ENCODE assay signal across 13 cellular contexts in the genomic region with DNA sequence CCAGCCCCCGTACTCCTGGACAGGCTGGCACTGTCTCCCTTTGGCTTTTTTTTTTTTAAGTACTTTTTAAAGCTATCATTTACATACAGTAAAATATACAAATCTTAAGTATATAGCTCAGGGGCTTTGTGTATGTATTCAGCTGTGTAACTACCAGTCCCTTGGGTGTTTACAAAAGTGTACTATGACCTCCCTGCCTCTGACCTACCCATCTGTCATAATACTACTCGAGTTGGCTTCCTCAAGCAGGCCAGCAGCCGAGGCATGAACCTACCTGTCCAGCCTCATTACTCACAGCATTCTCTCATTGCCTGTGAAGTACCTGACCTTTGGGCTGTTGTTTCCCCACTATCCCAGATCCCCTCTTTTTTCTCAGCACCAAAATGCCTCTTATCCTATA. TPM values are rescaled to one million over a fixed set of nuclear protein-coding genes. Genes with fewer than 3 reads are reported as not detected.
DNase-seq lines count a peak whose midpoint lies in the region; ATAC-seq and TF ChIP-seq lines count a peak whose summit lies in the region.
"Had no signal": no experiment of that assay in that cellular context is flagged by ENCODE, and none has a peak within 500 bp of the region (broad histone marks: within the 10 kb centered on the region; RNA-seq: fewer than 3 reads in every experiment).

No MANE protein-coding gene starts in this region.

- TF ChIP-seq POLR2A in upper lobe of left lung (IDR thresholded peaks at IDR 0.05), result no peak

- DNase-seq in NCI-H2196 (lab: John Stamatoyannopoulos, UW; ENCODE audit: unreplicated experiment), result peak; percentile 4
- DNase-seq in NCI-H2196 treated with DMSO at 0.1 percent for 48 hours (lab: John Stamatoyannopoulos, UW; ENCODE audit: unreplicated experiment), result no peak
- DNase-seq in left lobe of liver (ENCODE audit: low spot score), result peak; percentile 76
- DNase-seq in upper lobe of left lung, result peak in 1 of 2 donors; percentile 68
- DNase-seq in central memory CD4-positive, alpha-beta T cell, result no peak
- no peak for DNase-seq in G401 (ENCODE audit: low spot score)
- DNase-seq: stimulated activated CD4-positive, alpha-beta T cell treated with anti-CD3 and anti-CD28 coated beads, Interleukin-2, amount 100 ng/mL, for 48 hours; thyroid gland had no signal

- H3K9me3 ChIP-seq in upper lobe of left lung, result no peaks in the 10 kb centered on the region
- H3K9me3 ChIP-seq: thyroid gland had no signal

- H3K36me3 ChIP-seq in upper lobe of left lung, result peaks cover 6 to 80% (median 24%) of the 10 kb centered on the region in 4 donors

- TF ChIP-seq EP300 in upper lobe of left lung (IDR thresholded peaks at IDR 0.05), result peak in 1 of 4 donors; percentile 47

- H3K27ac ChIP-seq in VCaP (peak overlapping the region; percentile 97), upper lobe of left lung (peak overlapping the region; percentile 68 to 80 (median 76))
- H3K27ac ChIP-seq: thyroid gland had no signal

- no peak overlapping the region for H3K4me3 ChIP-seq in upper lobe of left lung
- H3K4me3 ChIP-seq: thyroid gland had no signal

- H3K27me3 ChIP-seq in upper lobe of left lung, result no peaks in the 10 kb centered on the region
- H3K27me3 ChIP-seq: thyroid gland had no signal

- ATAC-seq in left lobe of liver (peak; percentile 73), upper lobe of left lung (ENCODE audit: low FRiP score in 2 of 2) (no peak), GM19467 (IDR thresholded peaks at IDR 0.05; ENCODE audit: unreplicated experiment) (no peak)
- ATAC-seq: activated CD4-positive, CD25-positive, alpha-beta regulatory T cell treated with anti-CD3 and anti-CD28 coated beads, Interleukin-2, amount 50 U/mL, for 24 hours; activated naive CD4-positive, alpha-beta T cell treated with anti-CD3 and anti-CD28 coated beads, Interleukin-2, amount 50 U/mL, for 72 hours; Panc1 had no signal

- peaks cover 18 to 55% (median 36%) of the 10 kb centered on the region in 4 donors for H3K4me1 ChIP-seq in upper lobe of left lung
- H3K4me1 ChIP-seq: thyroid gland had no signal

- WGBS in upper lobe of left lung, 2 donors, result 64 to 72% methylated on average over 3 of the region's 3 CpGs

- TF ChIP-seq CTCF in VCaP (conservative IDR thresholded peaks at IDR 0.05) (no peak), upper lobe of left lung (IDR thresholded peaks at IDR 0.05) (no peak)

- in situ Hi-C loops in G401 (cut with HindIII; ENCODE audit: low sequenced_read_pairs), result no loop called here

RNA-seq across cellular contexts. Expression of a gene that starts 33.2 kb away (rescaled TPM):
- total RNA-seq in left lobe of liver (385 TPM), upper lobe of left lung (100 to 1,000 TPM in 5 of 6 donors, 10 to 100 TPM in 1; 84.1 to 230 (median 174) TPM)
- total RNA-seq in G401 (2014; rRNA removed; shearing (Covaris generic)), result 11.0 and 12.4 TPM in 2 replicates

Comparison
In these comparisons a context has a peak if more than half of its experiments do, and no peak if none do; other contexts are left out.
1. DNase-seq: peak in NCI-H2196 (single experiment) and left lobe of liver (single experiment); none in NCI-H2196 treated with DMSO at 0.1 percent for 48 hours (single experiment), central memory CD4-positive, alpha-beta T cell (single experiment) and G401 (single experiment).